ENCODE assay signal across 2 cellular contexts in the genomic region with DNA sequence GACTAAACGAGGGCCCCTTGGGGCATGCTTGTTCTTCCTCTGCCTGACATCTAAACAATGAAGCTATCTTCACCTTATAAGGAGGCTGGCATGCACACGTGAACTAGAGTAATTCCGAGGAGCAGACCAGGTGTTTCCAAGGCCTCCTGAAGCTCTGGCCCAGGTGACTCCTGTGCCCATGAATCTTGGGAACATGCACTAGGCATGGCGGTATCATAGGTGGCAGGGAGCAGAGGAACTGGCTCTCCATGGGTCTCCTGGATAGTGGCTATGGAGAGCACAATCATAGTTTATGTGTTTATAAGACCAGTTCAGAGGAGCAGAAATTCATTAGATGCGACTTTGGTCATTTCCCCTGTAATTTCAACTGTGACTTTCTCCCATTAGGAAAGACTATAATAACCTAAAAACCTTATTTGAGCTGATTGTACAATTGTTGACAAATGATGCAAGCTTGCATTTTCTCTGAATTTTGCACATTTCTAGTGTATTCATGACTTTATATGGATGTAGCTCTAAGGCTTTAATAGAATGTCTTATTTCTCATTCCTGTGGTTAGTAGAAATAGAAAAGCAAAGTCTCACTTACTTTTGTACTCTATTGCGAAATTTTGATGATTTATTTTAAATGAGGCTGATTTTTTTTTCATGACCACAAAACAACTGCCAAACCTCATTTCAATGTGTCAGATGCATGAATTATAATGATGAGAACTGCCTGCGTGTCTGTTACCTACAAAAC.
A peak's percentile ranks its signal among the peaks of the same experiment; 100 is the strongest.
TF ChIP-seq lines count a peak whose summit lies in the region.

No MANE protein-coding gene starts in this region.

TF ChIP-seq in IMR-90, 13 proteins besides CTCF, POLR2A, EP300 and RAD21 (continued from another document):
- peak; percentile 96 for TF ChIP-seq MAFK (IDR thresholded peaks at IDR 0.05; ENCODE audit: low read depth, low read length)
- no peak for TF ChIP-seq NFE2L2 (IDR thresholded peaks at IDR 0.05; ENCODE audit: low read depth, low read length)
- TF ChIP-seq FOS (IDR thresholded peaks at IDR 0.05; ENCODE audit: low read depth, low read length): no peak

TF ChIP-seq in WTC11, 78 proteins besides CTCF, POLR2A, EP300 and RAD21:
- TF ChIP-seq MLX (CRISPR knock-in tag; IDR thresholded peaks at IDR 0.05): no peak
- TF ChIP-seq SMAD3 (CRISPR knock-in tag; IDR thresholded peaks at IDR 0.05; ENCODE audit: borderline replicate concordance): no peak
- TF ChIP-seq FOXP1 (CRISPR knock-in tag; IDR thresholded peaks at IDR 0.05; ENCODE audit: borderline replicate concordance): no peak
- TF ChIP-seq, protein P1, sequence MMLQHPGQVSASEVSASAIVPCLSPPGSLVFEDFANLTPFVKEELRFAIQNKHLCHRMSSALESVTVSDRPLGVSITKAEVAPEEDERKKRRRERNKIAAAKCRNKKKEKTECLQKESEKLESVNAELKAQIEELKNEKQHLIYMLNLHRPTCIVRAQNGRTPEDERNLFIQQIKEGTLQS (CRISPR knock-in tag; conservative IDR thresholded peaks at IDR 0.05): no peak
- no peak for TF ChIP-seq CREM (CRISPR knock-in tag; IDR thresholded peaks at IDR 0.05)
- TF ChIP-seq ZNF423 (CRISPR knock-in tag; IDR thresholded peaks at IDR 0.05): no peak
- TF ChIP-seq NFYB (CRISPR knock-in tag; conservative IDR thresholded peaks at IDR 0.05; ENCODE audit: low read depth): no peak
- TF ChIP-seq ETV6 (CRISPR knock-in tag; IDR thresholded peaks at IDR 0.05): no peak
- TF ChIP-seq TP53 (CRISPR knock-in tag; IDR thresholded peaks at IDR 0.05): no peak
- TF ChIP-seq CREB1 (CRISPR knock-in tag; IDR thresholded peaks at IDR 0.05): no peak
- TF ChIP-seq ZBTB21 (CRISPR knock-in tag; IDR thresholded peaks at IDR 0.05; ENCODE audit: borderline replicate concordance): no peak
